Comparison of ENCODE assay signal across 1 cellular context in the genomic region with DNA sequence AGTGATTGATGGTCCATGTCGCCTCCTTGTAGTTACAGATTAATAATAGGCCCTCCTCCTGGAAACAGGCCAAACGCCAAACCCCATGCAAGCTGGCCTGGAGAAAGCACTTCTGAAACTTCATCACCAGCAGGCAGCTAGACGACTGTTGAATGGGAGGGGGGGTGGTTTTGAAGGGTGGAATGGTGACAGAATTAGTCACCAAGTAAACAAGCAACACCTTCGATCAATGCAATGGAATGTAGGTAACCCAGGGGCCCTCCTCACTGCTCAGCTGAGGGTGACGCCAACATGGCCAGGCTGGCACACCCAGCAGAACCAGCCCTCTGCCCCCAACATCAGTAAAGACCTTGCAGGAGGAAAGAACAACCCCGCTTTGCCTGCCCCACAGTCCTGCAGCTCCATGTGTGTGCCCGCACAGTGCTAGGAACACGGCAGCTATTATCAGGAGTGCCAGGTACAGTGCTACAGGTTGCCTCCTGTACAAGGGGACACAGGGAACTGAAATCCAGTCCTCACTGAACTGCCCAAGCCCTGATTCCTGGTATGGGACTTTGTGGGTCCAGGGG.
TF ChIP-seq lines count a peak whose summit lies in the region.

No MANE protein-coding gene starts in this region.

TF ChIP-seq in GM12878, 131 proteins besides CTCF, POLR2A, EP300 and RAD21 (continued from another document):
- TF ChIP-seq, protein P1, sequence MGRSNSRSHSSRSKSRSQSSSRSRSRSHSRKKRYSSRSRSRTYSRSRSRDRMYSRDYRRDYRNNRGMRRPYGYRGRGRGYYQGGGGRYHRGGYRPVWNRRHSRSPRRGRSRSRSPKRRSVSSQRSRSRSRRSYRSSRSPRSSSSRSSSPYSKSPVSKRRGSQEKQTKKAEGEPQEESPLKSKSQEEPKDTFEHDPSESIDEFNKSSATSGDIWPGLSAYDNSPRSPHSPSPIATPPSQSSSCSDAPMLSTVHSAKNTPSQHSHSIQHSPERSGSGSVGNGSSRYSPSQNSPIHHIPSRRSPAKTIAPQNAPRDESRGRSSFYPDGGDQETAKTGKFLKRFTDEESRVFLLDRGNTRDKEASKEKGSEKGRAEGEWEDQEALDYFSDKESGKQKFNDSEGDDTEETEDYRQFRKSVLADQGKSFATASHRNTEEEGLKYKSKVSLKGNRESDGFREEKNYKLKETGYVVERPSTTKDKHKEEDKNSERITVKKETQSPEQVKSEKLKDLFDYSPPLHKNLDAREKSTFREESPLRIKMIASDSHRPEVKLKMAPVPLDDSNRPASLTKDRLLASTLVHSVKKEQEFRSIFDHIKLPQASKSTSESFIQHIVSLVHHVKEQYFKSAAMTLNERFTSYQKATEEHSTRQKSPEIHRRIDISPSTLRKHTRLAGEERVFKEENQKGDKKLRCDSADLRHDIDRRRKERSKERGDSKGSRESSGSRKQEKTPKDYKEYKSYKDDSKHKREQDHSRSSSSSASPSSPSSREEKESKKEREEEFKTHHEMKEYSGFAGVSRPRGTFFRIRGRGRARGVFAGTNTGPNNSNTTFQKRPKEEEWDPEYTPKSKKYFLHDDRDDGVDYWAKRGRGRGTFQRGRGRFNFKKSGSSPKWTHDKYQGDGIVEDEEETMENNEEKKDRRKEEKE (IDR thresholded peaks at IDR 0.05) = no peak
- 0 out of 2 replicates have a peak, but pooled peaks have one; percentile 26 for TF ChIP-seq ATF7 (IDR thresholded peaks at IDR 0.05; ENCODE audit: low read depth)
- no peak for TF ChIP-seq ZZZ3 (IDR thresholded peaks at IDR 0.05; ENCODE audit: control insufficient read depth, insufficient read length, low read depth)
- TF ChIP-seq, protein P2, sequence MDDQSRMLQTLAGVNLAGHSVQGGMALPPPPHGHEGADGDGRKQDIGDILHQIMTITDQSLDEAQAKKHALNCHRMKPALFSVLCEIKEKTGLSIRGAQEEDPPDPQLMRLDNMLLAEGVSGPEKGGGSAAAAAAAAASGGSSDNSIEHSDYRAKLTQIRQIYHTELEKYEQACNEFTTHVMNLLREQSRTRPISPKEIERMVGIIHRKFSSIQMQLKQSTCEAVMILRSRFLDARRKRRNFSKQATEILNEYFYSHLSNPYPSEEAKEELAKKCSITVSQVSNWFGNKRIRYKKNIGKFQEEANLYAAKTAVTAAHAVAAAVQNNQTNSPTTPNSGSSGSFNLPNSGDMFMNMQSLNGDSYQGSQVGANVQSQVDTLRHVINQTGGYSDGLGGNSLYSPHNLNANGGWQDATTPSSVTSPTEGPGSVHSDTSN (IDR thresholded peaks at IDR 0.05; ENCODE audit: insufficient replicate concordance, low read depth, low read length) = peak; percentile 58
- no peak for TF ChIP-seq RUNX3 (IDR thresholded peaks at IDR 0.05; ENCODE audit: low read length)
- TF ChIP-seq RCOR1 (conservative IDR thresholded peaks at IDR 0.05; ENCODE audit: low read depth, low read length) = no peak
- no peak for TF ChIP-seq SUPT20H (IDR thresholded peaks at IDR 0.05; ENCODE audit: borderline replicate concordance, control insufficient read depth, low read depth, low read length)
- no peak for TF ChIP-seq JUND (IDR thresholded peaks at IDR 0.05; ENCODE audit: low read depth, low read length)
- TF ChIP-seq IKZF2 (IDR thresholded peaks at IDR 0.05) = peak; percentile 41 to 43; a peak in 1 of 4 replicates
- TF ChIP-seq STAT3 (IDR thresholded peaks at IDR 0.05; ENCODE audit: low read depth, low read length) = no peak
- no peak for TF ChIP-seq YBX1 (IDR thresholded peaks at IDR 0.05)
- TF ChIP-seq MEF2B (IDR thresholded peaks at IDR 0.05; ENCODE audit: partially characterized antibody, poor library complexity, severe bottlenecking) = no peak
- TF ChIP-seq PAX5 (IDR thresholded peaks at IDR 0.05; ENCODE audit: borderline replicate concordance, low read depth, low read length) = 0 out of 2 replicates have a peak, but pooled peaks have one; percentile 20
- no peak for TF ChIP-seq WRNIP1 (IDR thresholded peaks at IDR 0.05; ENCODE audit: borderline replicate concordance, low read depth, low read length)
- TF ChIP-seq, protein P3, sequence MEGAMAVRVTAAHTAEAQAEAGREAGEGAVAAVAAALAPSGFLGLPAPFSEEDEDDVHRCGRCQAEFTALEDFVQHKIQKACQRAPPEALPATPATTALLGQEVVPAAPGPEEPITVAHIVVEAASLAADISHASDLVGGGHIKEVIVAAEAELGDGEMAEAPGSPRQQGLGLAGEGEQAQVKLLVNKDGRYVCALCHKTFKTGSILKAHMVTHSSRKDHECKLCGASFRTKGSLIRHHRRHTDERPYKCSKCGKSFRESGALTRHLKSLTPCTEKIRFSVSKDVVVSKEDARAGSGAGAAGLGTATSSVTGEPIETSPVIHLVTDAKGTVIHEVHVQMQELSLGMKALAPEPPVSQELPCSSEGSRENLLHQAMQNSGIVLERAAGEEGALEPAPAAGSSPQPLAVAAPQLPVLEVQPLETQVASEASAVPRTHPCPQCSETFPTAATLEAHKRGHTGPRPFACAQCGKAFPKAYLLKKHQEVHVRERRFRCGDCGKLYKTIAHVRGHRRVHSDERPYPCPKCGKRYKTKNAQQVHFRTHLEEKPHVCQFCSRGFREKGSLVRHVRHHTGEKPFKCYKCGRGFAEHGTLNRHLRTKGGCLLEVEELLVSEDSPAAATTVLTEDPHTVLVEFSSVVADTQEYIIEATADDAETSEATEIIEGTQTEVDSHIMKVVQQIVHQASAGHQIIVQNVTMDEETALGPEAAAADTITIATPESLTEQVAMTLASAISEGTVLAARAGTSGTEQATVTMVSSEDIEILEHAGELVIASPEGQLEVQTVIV (IDR thresholded peaks at IDR 0.05; ENCODE audit: borderline replicate concordance, partially characterized antibody) = no peak
- TF ChIP-seq KDM1A (IDR thresholded peaks at IDR 0.05; ENCODE audit: borderline replicate concordance) = no peak
- peak; percentile 60 for TF ChIP-seq FOXK2 (IDR thresholded peaks at IDR 0.05)
- no peak for TF ChIP-seq POLR2AphosphoS5 (IDR thresholded peaks at IDR 0.05; ENCODE audit: low read length)
- TF ChIP-seq NFXL1 (IDR thresholded peaks at IDR 0.05; ENCODE audit: borderline replicate concordance) = peak; percentile 53; the same call in 1 of the 2 replicates
- no peak for TF ChIP-seq CBX3 (IDR thresholded peaks at IDR 0.05; ENCODE audit: borderline replicate concordance, low read depth)
- no peak for TF ChIP-seq MYB (IDR thresholded peaks at IDR 0.05; ENCODE audit: borderline replicate concordance, low read depth, low read length)
- no peak for TF ChIP-seq NFYA (IDR thresholded peaks at IDR 0.05; ENCODE audit: borderline replicate concordance, low read depth, low read length)
- TF ChIP-seq, protein P4, sequence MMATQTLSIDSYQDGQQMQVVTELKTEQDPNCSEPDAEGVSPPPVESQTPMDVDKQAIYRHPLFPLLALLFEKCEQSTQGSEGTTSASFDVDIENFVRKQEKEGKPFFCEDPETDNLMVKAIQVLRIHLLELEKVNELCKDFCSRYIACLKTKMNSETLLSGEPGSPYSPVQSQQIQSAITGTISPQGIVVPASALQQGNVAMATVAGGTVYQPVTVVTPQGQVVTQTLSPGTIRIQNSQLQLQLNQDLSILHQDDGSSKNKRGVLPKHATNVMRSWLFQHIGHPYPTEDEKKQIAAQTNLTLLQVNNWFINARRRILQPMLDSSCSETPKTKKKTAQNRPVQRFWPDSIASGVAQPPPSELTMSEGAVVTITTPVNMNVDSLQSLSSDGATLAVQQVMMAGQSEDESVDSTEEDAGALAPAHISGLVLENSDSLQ (IDR thresholded peaks at IDR 0.05) = peak; percentile 88
- peak; percentile 33; the same call in 1 of the 2 replicates for TF ChIP-seq IRF4 (IDR thresholded peaks at IDR 0.05; ENCODE audit: low read depth, low read length)
- no peak for TF ChIP-seq NR2C1 (IDR thresholded peaks at IDR 0.05)
- TF ChIP-seq, protein P5, sequence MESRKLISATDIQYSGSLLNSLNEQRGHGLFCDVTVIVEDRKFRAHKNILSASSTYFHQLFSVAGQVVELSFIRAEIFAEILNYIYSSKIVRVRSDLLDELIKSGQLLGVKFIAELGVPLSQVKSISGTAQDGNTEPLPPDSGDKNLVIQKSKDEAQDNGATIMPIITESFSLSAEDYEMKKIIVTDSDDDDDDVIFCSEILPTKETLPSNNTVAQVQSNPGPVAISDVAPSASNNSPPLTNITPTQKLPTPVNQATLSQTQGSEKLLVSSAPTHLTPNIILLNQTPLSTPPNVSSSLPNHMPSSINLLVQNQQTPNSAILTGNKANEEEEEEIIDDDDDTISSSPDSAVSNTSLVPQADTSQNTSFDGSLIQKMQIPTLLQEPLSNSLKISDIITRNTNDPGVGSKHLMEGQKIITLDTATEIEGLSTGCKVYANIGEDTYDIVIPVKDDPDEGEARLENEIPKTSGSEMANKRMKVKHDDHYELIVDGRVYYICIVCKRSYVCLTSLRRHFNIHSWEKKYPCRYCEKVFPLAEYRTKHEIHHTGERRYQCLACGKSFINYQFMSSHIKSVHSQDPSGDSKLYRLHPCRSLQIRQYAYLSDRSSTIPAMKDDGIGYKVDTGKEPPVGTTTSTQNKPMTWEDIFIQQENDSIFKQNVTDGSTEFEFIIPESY (IDR thresholded peaks at IDR 0.05) = no peak
- no peak for TF ChIP-seq ZSCAN29 (IDR thresholded peaks at IDR 0.05)
- TF ChIP-seq TCF3 (IDR thresholded peaks at IDR 0.05; ENCODE audit: borderline replicate concordance, insufficient read depth, low read depth, low read length) = no peak
- TF ChIP-seq BHLHE40 (IDR thresholded peaks at IDR 0.05; ENCODE audit: borderline replicate concordance in 1 of 2, low read depth in 2 of 2, low read length in 1 of 2) = 0 out of 4 replicates have a peak, but pooled peaks of 1 of the 2 experiments have one; percentile 14
- no peak for TF ChIP-seq SMAD5 (IDR thresholded peaks at IDR 0.05; ENCODE audit: low read depth)
- no peak for TF ChIP-seq SREBF2 (IDR thresholded peaks at IDR 0.05; ENCODE audit: low read length)
